Comparison of ENCODE assay signal across 1 cellular context in genomic region chrX:56569378-56570061, GRCh38.
TF ChIP-seq lines count a peak whose summit lies in the region.

No MANE protein-coding gene starts in this region.

TF ChIP-seq in SK-N-SH, 30 proteins besides CTCF, POLR2A, EP300 and RAD21 (continued from another document):
- TF ChIP-seq USF1 (IDR thresholded peaks at IDR 0.05; ENCODE audit: borderline replicate concordance, low read depth) (no peak), TCF12 (IDR thresholded peaks at IDR 0.05) (no peak), REST (IDR thresholded peaks at IDR 0.05; ENCODE audit: low read depth, low read length) (no peak), CHD2 (IDR thresholded peaks at IDR 0.05; ENCODE audit: low read length, partially characterized antibody) (no peak), FOXJ3 (CRISPR knock-in tag; IDR thresholded peaks at IDR 0.05) (no peak), GATA2 (CRISPR knock-in tag; IDR thresholded peaks at IDR 0.05) (no peak), TAF1 (IDR thresholded peaks at IDR 0.05; ENCODE audit: borderline replicate concordance, low read depth, low read length) (no peak), GABPA (IDR thresholded peaks at IDR 0.05; ENCODE audit: low read depth) (no peak), FOSL2 (IDR thresholded peaks at IDR 0.05; ENCODE audit: borderline replicate concordance, low read depth) (no peak), FOXM1 (IDR thresholded peaks at IDR 0.05; ENCODE audit: low read depth) (no peak), JUND (IDR thresholded peaks at IDR 0.05) (no peak), RCOR1 (IDR thresholded peaks at IDR 0.05; ENCODE audit: low read length) (no peak)
